ENCODE assay signal across 21 cellular contexts in genomic region chr11:44434191-44434590, GRCh38.
A peak's percentile ranks its signal among the peaks of the same experiment; 100 is the strongest.
DNase-seq lines count a peak whose midpoint lies in the region; ATAC-seq and TF ChIP-seq lines count a peak whose summit lies in the region.
"Had no signal": no experiment of that assay in that cellular context is flagged by ENCODE, and none has a peak within 500 bp of the region (broad histone marks: within the 10 kb centered on the region; RNA-seq: fewer than 3 reads in every experiment).

No MANE protein-coding gene starts in this region.

- H2AFZ ChIP-seq in osteoblast (ENCODE audit: low read length) = no peak overlapping the region

- no peaks in the 10 kb centered on the region for H4K20me1 ChIP-seq in osteoblast (ENCODE audit: insufficient read depth, low read length)

- H3K27me3 ChIP-seq in osteoblast (ENCODE audit: insufficient read depth, low read length) = peaks cover 21% of the 10 kb centered on the region

- CTCF ChIA-PET in activated CD8-positive, alpha-beta memory T cell treated with anti-CD3 and anti-CD28 coated beads, Interleukin-2, amount 10 ng/mL, durations not matched to agents 7 days and 5 days (lab: Charles Lee) = no interaction called here

- H3K4me3 ChIP-seq in osteoblast (ENCODE audit: insufficient read depth, low read length) = no peak overlapping the region
- H3K4me3 ChIP-seq: GM12878, MG63 had no signal

- no peak for TF ChIP-seq CTCF in osteoblast (IDR thresholded peaks at IDR 0.05; ENCODE audit: extremely low read depth, low read depth, low read length)

- H3K4me1 Mint-ChIP-seq in activated CD8-positive, alpha-beta memory T cell treated with anti-CD3 and anti-CD28 coated beads, Interleukin-2, amount 10 ng/mL, durations not matched to agents 7 days and 5 days = no peaks in the 10 kb centered on the region
- H3K4me1 Mint-ChIP-seq: CD14-positive monocyte, T-helper 17 cell had no signal

- H3K36me3 ChIP-seq in osteoblast (ENCODE audit: insufficient read depth, low read length) = no peaks in the 10 kb centered on the region
- H3K36me3 ChIP-seq: MG63 had no signal

- no peaks in the 10 kb centered on the region for H3K36me3 Mint-ChIP-seq in activated CD8-positive, alpha-beta memory T cell treated with anti-CD3 and anti-CD28 coated beads, Interleukin-2, amount 10 ng/mL, durations not matched to agents 7 days and 5 days
- H3K36me3 Mint-ChIP-seq: CD14-positive monocyte had no signal

- H3K27ac ChIP-seq in osteoblast (ENCODE audit: low read depth, low read length) = no peak overlapping the region
- H3K27ac ChIP-seq: 22Rv1 had no signal

- H3K9me3 Mint-ChIP-seq in activated CD8-positive, alpha-beta memory T cell treated with anti-CD3 and anti-CD28 coated beads, Interleukin-2, amount 10 ng/mL, durations not matched to agents 7 days and 5 days (ENCODE audit: low read depth) = no peaks in the 10 kb centered on the region
- H3K9me3 Mint-ChIP-seq: H9 had no signal

- H3K27ac Mint-ChIP-seq in activated CD8-positive, alpha-beta memory T cell treated with anti-CD3 and anti-CD28 coated beads, Interleukin-2, amount 10 ng/mL, durations not matched to agents 7 days and 5 days = no peak overlapping the region
- H3K27ac Mint-ChIP-seq: H9, T-helper 17 cell had no signal

- no peaks in the 10 kb centered on the region for H3K79me2 ChIP-seq in osteoblast (ENCODE audit: insufficient read depth, low read length)

- peak; percentile 38 for DNase-seq in NCI-H1105 (lab: John Stamatoyannopoulos, UW)
- no peak for DNase-seq in NCI-H1105 treated with DMSO at 0.1 percent for 48 hours (lab: John Stamatoyannopoulos, UW)
- peak; percentile 9 for DNase-seq in activated CD8-positive, alpha-beta memory T cell treated with anti-CD3 and anti-CD28 coated beads for 24 hours
- DNase-seq in activated CD8-positive, alpha-beta memory T cell treated with anti-CD3 and anti-CD28 coated beads, Interleukin-2, amount 10 ng/mL, durations not matched to agents 7 days and 5 days = no peak
- DNase-seq in NCI-H524 treated with DMSO at 0.1 percent for 48 hours (lab: John Stamatoyannopoulos, UW) = peak; percentile 20
- DNase-seq in osteoblast (ENCODE audit: insufficient read length, low spot score, missing footprints) = peak; percentile 77
- no peak for DNase-seq in dermis blood vessel endothelial cell
- DNase-seq in NCI-H187 treated with DMSO at 0.1 percent for 48 hours (lab: John Stamatoyannopoulos, UW) = no peak
- DNase-seq: AML-193, DMS 273 treated with DMSO at 0.1 percent for 48 hours, EL, H9, Kasumi-1, MG63, NCI-H1048, NCI-H226, T-helper 17 cell had no signal

- H3K27me3 Mint-ChIP-seq in activated CD8-positive, alpha-beta memory T cell treated with anti-CD3 and anti-CD28 coated beads, Interleukin-2, amount 10 ng/mL, durations not matched to agents 7 days and 5 days = peaks cover 52% of the 10 kb centered on the region

- H3K4me3 Mint-ChIP-seq in activated CD8-positive, alpha-beta memory T cell treated with anti-CD3 and anti-CD28 coated beads, Interleukin-2, amount 10 ng/mL, durations not matched to agents 7 days and 5 days = no peak overlapping the region
- H3K4me3 Mint-ChIP-seq: CD14-positive monocyte, H9, T-helper 17 cell had no signal

- H3K9me3 ChIP-seq in osteoblast (ENCODE audit: low read depth, low read length) = no peaks in the 10 kb centered on the region
- H3K9me3 ChIP-seq: MG63 had no signal

- no peak for ATAC-seq in activated CD8-positive, alpha-beta memory T cell treated with anti-CD3 and anti-CD28 coated beads, Interleukin-2, amount 10 ng/mL, durations not matched to agents 7 days and 5 days
- ATAC-seq: GM12878, Right ventricle myocardium inferior, T-helper 17 cell had no signal

- H3K4me2 ChIP-seq in osteoblast (ENCODE audit: insufficient read depth, low read length) = no peak overlapping the region

- H3K4me1 ChIP-seq in osteoblast (ENCODE audit: insufficient read depth, low read length) = no peaks in the 10 kb centered on the region

Comparison
In these comparisons a context has a peak if more than half of its experiments do, and no peak if none do; other contexts are left out.
1. DNase-seq: peak in NCI-H1105 (single experiment), activated CD8-positive, alpha-beta memory T cell treated with anti-CD3 and anti-CD28 coated beads for 24 hours (single experiment), NCI-H524 treated with DMSO at 0.1 percent for 48 hours (single experiment) and osteoblast (single experiment); none in NCI-H1105 treated with DMSO at 0.1 percent for 48 hours (single experiment), activated CD8-positive, alpha-beta memory T cell treated with anti-CD3 and anti-CD28 coated beads, Interleukin-2, amount 10 ng/mL, durations not matched to agents 7 days and 5 days (single experiment), dermis blood vessel endothelial cell (single experiment) and NCI-H187 treated with DMSO at 0.1 percent for 48 hours (single experiment).